In genomic region chr6:73308712-73309533, GRCh38 we compare ENCODE assay signal across 9 cellular contexts. TPM values are rescaled to one million over a fixed set of nuclear protein-coding genes. Genes with fewer than 3 reads are reported as not detected.
DNase-seq lines count a peak whose midpoint lies in the region; ATAC-seq and TF ChIP-seq lines count a peak whose summit lies in the region.
"Had no signal": no experiment of that assay in that cellular context is flagged by ENCODE, and none has a peak within 500 bp of the region (broad histone marks: within the 10 kb centered on the region; RNA-seq: fewer than 3 reads in every experiment).

No MANE protein-coding gene starts in this region.

- TF ChIP-seq CTCF in Caco-2 (IDR thresholded peaks at IDR 0.05; ENCODE audit: insufficient read depth in 1 of 2, low read depth in 1 of 2, low read length in 1 of 2, severe bottlenecking in 1 of 2, unreplicated experiment in 1 of 2) (peak; percentile 41 to 44), spleen (IDR thresholded peaks at IDR 0.05 in 8 of 11, conservative IDR thresholded peaks at IDR 0.05 in 3 of 11) (no peak)

- DNase-seq in Caco-2 = peak; percentile 44 to 49
- peak; percentile 53 for DNase-seq in HPDE6-E6E7 (ENCODE audit: extremely low spot score)
- no peak for DNase-seq in activated CD8-positive, alpha-beta T cell treated with anti-CD3 and anti-CD28 coated beads, Interleukin-2, amount 10 ng/mL, durations not matched to agents 7 days and 5 days
- peak in 1 of 3 donors; percentile 23 for DNase-seq in right cardiac atrium
- no peak for DNase-seq in spleen
- DNase-seq in NCI-H1048 (lab: John Stamatoyannopoulos, UW) = no peak
- no peak for DNase-seq in mucosa of gallbladder (ENCODE audit: low spot score)

- BruUV-seq in Caco-2 (replicated peaks; lab: Mats Ljungman, UMichigan) = no TSS peak

- no peak for ATAC-seq in activated CD8-positive, alpha-beta T cell treated with anti-CD3 and anti-CD28 coated beads, Interleukin-2, amount 10 ng/mL, durations not matched to agents 7 days and 5 days
- ATAC-seq in right cardiac atrium (no peak), GM21825 (IDR thresholded peaks at IDR 0.05; ENCODE audit: unreplicated experiment) (no peak)

- peak overlapping the region; percentile 100 for H3K4me3 Mint-ChIP-seq in Caco-2 (ENCODE audit: unreplicated experiment)
- peak overlapping the region; percentile 94 for H3K4me3 Mint-ChIP-seq in activated CD8-positive, alpha-beta T cell treated with anti-CD3 and anti-CD28 coated beads, Interleukin-2, amount 10 ng/mL, durations not matched to agents 7 days and 5 days

- intact Hi-C loops in Caco-2 (cut with micrococcal nuclease; ENCODE audit: unreplicated experiment) (loop anchor here (1.0 to 2.0 kb wide), 2 partner anchors 24 to 46 kb away; partner anchors contain the start of gene KHDC1), right cardiac atrium (cut with DNase I) (no loop called here), spleen (cut with DNase I; ENCODE audit: low total_unique reads) (no loop called here)

- peaks cover 27% of the 10 kb centered on the region for H3K36me3 Mint-ChIP-seq in Caco-2 (ENCODE audit: insufficient read depth, unreplicated experiment)
- peaks cover 14% of the 10 kb centered on the region for H3K36me3 Mint-ChIP-seq in activated CD8-positive, alpha-beta T cell treated with anti-CD3 and anti-CD28 coated beads, Interleukin-2, amount 10 ng/mL, durations not matched to agents 7 days and 5 days (ENCODE audit: low read depth)

- H3K36me3 ChIP-seq in Caco-2 (ENCODE audit: control insufficient read depth, insufficient read depth, low read length) (no peaks in the 10 kb centered on the region), spleen (no peaks in the 10 kb centered on the region)

- H3K27me3 ChIP-seq in Caco-2 (replicated peaks; ENCODE audit: control insufficient read depth, insufficient read depth, low read length) = no peaks in the 10 kb centered on the region
- H3K27me3 ChIP-seq in right cardiac atrium (ENCODE audit: control insufficient read depth, insufficient read depth) = no peaks in the 10 kb centered on the region
- H3K27me3 ChIP-seq in spleen (replicated peaks in 1 of 7) = peaks cover 0 to 24% (median 0%) of the 10 kb centered on the region in 7 donors

- 81% methylated on average over 26 of the region's 26 CpGs for WGBS in right cardiac atrium
- 78 to 84% (median 82%) methylated on average over 26 of the region's 26 CpGs for WGBS in spleen, 5 donors

- TF ChIP-seq POLR2A in spleen (IDR thresholded peaks at IDR 0.05) = no peak

- peak overlapping the region; percentile 98 for H3K27ac Mint-ChIP-seq in Caco-2 (ENCODE audit: unreplicated experiment)
- peak overlapping the region; percentile 87 for H3K27ac Mint-ChIP-seq in activated CD8-positive, alpha-beta T cell treated with anti-CD3 and anti-CD28 coated beads, Interleukin-2, amount 10 ng/mL, durations not matched to agents 7 days and 5 days

- CTCF ChIA-PET in Caco-2 (lab: Charles Lee) = interaction anchor here (0.7 to 2.3 kb wide), 6 partner anchors 18 to 180 kb away, joined by 3 to 29 read pairs (median 8); no protein-coding TSS in a partner anchor
- CTCF ChIA-PET in activated CD8-positive, alpha-beta T cell treated with anti-CD3 and anti-CD28 coated beads, Interleukin-2, amount 10 ng/mL, durations not matched to agents 7 days and 5 days (lab: Charles Lee) = interaction anchor here (0.9 to 1.7 kb wide), 6 partner anchors 9 to 693 kb away, joined by 3 to 5 read pairs (median 4); no protein-coding TSS in a partner anchor

- H3K9me3 Mint-ChIP-seq in Caco-2 (ENCODE audit: unreplicated experiment) = no peaks in the 10 kb centered on the region
- no peaks in the 10 kb centered on the region for H3K9me3 Mint-ChIP-seq in activated CD8-positive, alpha-beta T cell treated with anti-CD3 and anti-CD28 coated beads, Interleukin-2, amount 10 ng/mL, durations not matched to agents 7 days and 5 days (ENCODE audit: insufficient read depth)

- H3K4me1 ChIP-seq in Caco-2 (peaks cover 5% of the 10 kb centered on the region; the same call in 1 of the 2 replicates), right cardiac atrium (ENCODE audit: control insufficient read depth, insufficient read depth, low read length) (no peaks in the 10 kb centered on the region), spleen (peaks cover 0 to 24% (median 15%) of the 10 kb centered on the region in 6 donors)

- H3K4me3 ChIP-seq in Caco-2 (ENCODE audit: low read depth, low read length) (peak overlapping the region; percentile 52), right cardiac atrium (ENCODE audit: low read length) (peak overlapping the region; percentile 76), spleen (peak overlapping the region in 6 of 8 donors; percentile 48 to 73 (median 66))

- H3K9me3 ChIP-seq in Caco-2 (no peaks in the 10 kb centered on the region), right cardiac atrium (ENCODE audit: control insufficient read depth, low read length) (no peaks in the 10 kb centered on the region), spleen (no peaks in the 10 kb centered on the region)

- H3K27me3 Mint-ChIP-seq in Caco-2 (ENCODE audit: insufficient read depth, unreplicated experiment) = no peaks in the 10 kb centered on the region
- peaks cover 26% of the 10 kb centered on the region for H3K27me3 Mint-ChIP-seq in activated CD8-positive, alpha-beta T cell treated with anti-CD3 and anti-CD28 coated beads, Interleukin-2, amount 10 ng/mL, durations not matched to agents 7 days and 5 days (ENCODE audit: low read depth)

- H3K4me1 Mint-ChIP-seq in Caco-2 (ENCODE audit: low read depth, unreplicated experiment) = peaks cover 15% of the 10 kb centered on the region
- H3K4me1 Mint-ChIP-seq in activated CD8-positive, alpha-beta T cell treated with anti-CD3 and anti-CD28 coated beads, Interleukin-2, amount 10 ng/mL, durations not matched to agents 7 days and 5 days (ENCODE audit: low read depth) = peaks cover 40% of the 10 kb centered on the region

- POLR2A ChIA-PET in Caco-2 (lab: Charles Lee) = interaction anchor here (0.6 to 1.7 kb wide), 7 partner anchors 23 to 344 kb away, joined by 3 to 7 read pairs (median 3); partner anchors contain the start of gene EEF1A1
- POLR2A ChIA-PET in activated CD8-positive, alpha-beta T cell treated with anti-CD3 and anti-CD28 coated beads, Interleukin-2, amount 10 ng/mL, durations not matched to agents 7 days and 5 days (lab: Charles Lee) = no interaction called here

- H3K27ac ChIP-seq in right cardiac atrium (ENCODE audit: low read length) (no peak overlapping the region), spleen (no peak overlapping the region)

RNA-seq across cellular contexts. Expression of gene DPPA5, which starts 45.2 kb away (rescaled TPM):
- total RNA-seq in Caco-2 (2022) (not detected in 2 replicates), right cardiac atrium (not detected), spleen (not detected), mucosa of gallbladder (not detected)
- not detected for total RNA-seq in activated CD8-positive, alpha-beta T cell treated with anti-CD3 and anti-CD28 coated beads, Interleukin-2, amount 10 ng/mL, durations not matched to agents 7 days and 5 days
- polyA plus RNA-seq in right cardiac atrium (not detected), spleen (not detected)
- total RNA-seq: T-helper 1 cell treated with Interleukin-12 subunit alpha and Interleukin-12 subunit beta and Interleukin-4 antibody, amounts not matched to agents 30 ng/mL and 1 ng/mL, for 36 hours had no signal

RNA-seq across cellular contexts. Expression of gene KHDC1, which starts 45.9 kb away (rescaled TPM):
- total RNA-seq in Caco-2 (2022) (8.1 and 8.6 TPM in 2 replicates), right cardiac atrium (1 to 10 TPM; 1.4 to 6.8 (median 3.7) TPM), spleen (1 to 10 TPM in 2 of 7 donors, under 1 TPM in 5; 0.54 to 2.2 (median 0.86) TPM), mucosa of gallbladder (2.9 TPM)
- 1 to 10 TPM; 6.8 to 7.4 TPM for total RNA-seq in activated CD8-positive, alpha-beta T cell treated with anti-CD3 and anti-CD28 coated beads, Interleukin-2, amount 10 ng/mL, durations not matched to agents 7 days and 5 days
- polyA plus RNA-seq in right cardiac atrium (5.2 TPM), spleen (1 to 10 TPM in 2 of 3 donors, under 1 TPM in 1; 0.59 to 1.7 (median 1.0) TPM)

RNA-seq across cellular contexts. Expression of gene KHDC3L, which starts 53.5 kb away (rescaled TPM):
- not detected in 2 replicates for total RNA-seq in Caco-2 (2022)
- not detected for total RNA-seq in activated CD8-positive, alpha-beta T cell treated with anti-CD3 and anti-CD28 coated beads, Interleukin-2, amount 10 ng/mL, durations not matched to agents 7 days and 5 days
- total RNA-seq in right cardiac atrium = not detected
- not detected for polyA plus RNA-seq in right cardiac atrium
- not detected for total RNA-seq in spleen
- polyA plus RNA-seq in spleen = not detected
- not detected for total RNA-seq in mucosa of gallbladder
- total RNA-seq: T-helper 1 cell treated with Interleukin-12 subunit alpha and Interleukin-12 subunit beta and Interleukin-4 antibody, amounts not matched to agents 30 ng/mL and 1 ng/mL, for 36 hours had no signal

Comparison
In these comparisons a context has a peak if more than half of its experiments do, and no peak if none do; other contexts are left out.
1. DNase-seq: peak in Caco-2 (2 of 2) and HPDE6-E6E7 (single experiment); none in activated CD8-positive, alpha-beta T cell treated with anti-CD3 and anti-CD28 coated beads, Interleukin-2, amount 10 ng/mL, durations not matched to agents 7 days and 5 days (single experiment), spleen (single experiment), NCI-H1048 (single experiment) and mucosa of gallbladder (single experiment).
2. CTCF ChIP-seq: peak in Caco-2 (2 of 2); none in spleen (0 of 11).
3. Peak in every context shown above with its lines, with median percentiles within 50 percentile points of each other: H3K4me3 ChIP-seq.